ENCODE assay signal across 7 cellular contexts in genomic region chr19:19627716-19628498, GRCh38. TPM values are rescaled to one million over a fixed set of nuclear protein-coding genes. Genes with fewer than 3 reads are reported as not detected.
DNase-seq lines count a peak whose midpoint lies in the region; ATAC-seq and TF ChIP-seq lines count a peak whose summit lies in the region.

TSS of gene LPAR2 (minus strand) at chr19:19628220. CDS start at chr19:19627275, 945 bp downstream.

- no peak for TF ChIP-seq POLR2A in adrenal gland (IDR thresholded peaks at IDR 0.05)

- no peaks in the 10 kb centered on the region for H3K27me3 ChIP-seq in SK-N-SH (ENCODE audit: insufficient read depth)
- H3K27me3 ChIP-seq in adrenal gland = no peaks in the 10 kb centered on the region

- TF ChIP-seq EP300 in SK-N-SH (IDR thresholded peaks at IDR 0.05; ENCODE audit: borderline replicate concordance in 1 of 2, low read depth in 1 of 2, low read length in 1 of 2) = no peak

- H3K4me2 ChIP-seq in SK-N-SH = peak within 1 kb of the TSS; percentile 47

- TF ChIP-seq RAD21 in SK-N-SH (IDR thresholded peaks at IDR 0.05; ENCODE audit: low read length) = no peak

- WGBS in SK-N-SH (ENCODE audit: low lambda C conversion rate) = 19% methylated on average over 20 of the region's 84 CpGs
- WGBS in adrenal gland, 4 donors = 13 to 53% (median 25%) methylated on average over 18 to 80 of the region's 84 CpGs

- ATAC-seq in GM18520 (IDR thresholded peaks at IDR 0.05; ENCODE audit: unreplicated experiment) (peak; percentile 47), HG03103 (IDR thresholded peaks at IDR 0.05; ENCODE audit: low read depth, unreplicated experiment) (peak; percentile 61)

- H3K36me3 ChIP-seq in SK-N-SH (replicated peaks in 1 of 2; ENCODE audit: control insufficient read depth in 1 of 2, insufficient read depth in 2 of 2, low read length in 1 of 2) (no peaks in the 10 kb centered on the region), adrenal gland (replicated peaks in 1 of 2) (no peaks in the 10 kb centered on the region)

- CTCF ChIA-PET in SK-N-SH (lab: Yijun Ruan, JAX) = interaction anchor here (0.7 to 6.1 kb wide), 12 partner anchors 8 to 96 kb away, joined by 3 to 28 read pairs (median 4); partner anchors contain the start of gene GMIP

- H3K9me2 ChIP-seq in SK-N-SH = no peaks in the 10 kb centered on the region

- H4K20me1 ChIP-seq in SK-N-SH (ENCODE audit: insufficient read depth) = no peaks in the 10 kb centered on the region

- POLR2A ChIA-PET in SK-N-SH (lab: Yijun Ruan, JAX) = interaction anchor here (0.7 to 1.3 kb wide), 2 partner anchors 75 to 238 kb away, joined by 3 to 4 read pairs; partner anchors contain the start of gene ZNF253

- H3K9me3 ChIP-seq in SK-N-SH (no peaks in the 10 kb centered on the region), iPS-18c (ENCODE audit: control insufficient read depth, insufficient read depth, low read length) (no peaks in the 10 kb centered on the region), adrenal gland (replicated peaks in 1 of 3) (no peaks in the 10 kb centered on the region)

- TF ChIP-seq CTCF in SK-N-SH (IDR thresholded peaks at IDR 0.05) = no peak
- no peak for TF ChIP-seq CTCF in adrenal gland (IDR thresholded peaks at IDR 0.05)

- intact Hi-C loops in adrenal gland (cut with DNase I) = no loop called here

- DNase-seq in SK-N-SH (peak; percentile 96), adrenal gland (no peak)
- DNase-seq in activated naive CD8-positive, alpha-beta T cell treated with anti-CD3 and anti-CD28 coated beads, Interleukin-2, amount 50 U/mL, for 16 hours (ENCODE audit: low read depth, low spot score) = peak; percentile 40
- peak; percentile 72 to 74 for DNase-seq in stimulated activated CD4-positive, alpha-beta T cell treated with anti-CD3 and anti-CD28 coated beads, Interleukin-1b, Interleukin-23, amount 100 ng/mL, for 4 hours (ENCODE audit: low read depth in 2 of 2)

- no peak within 1 kb of the TSS for H3K9ac ChIP-seq in SK-N-SH

- no peaks in the 10 kb centered on the region for H3K79me2 ChIP-seq in SK-N-SH (ENCODE audit: insufficient read depth)

- peak within 1 kb of the TSS in 1 of 2 experiments; percentile 65; a peak in 1 of 4 replicates for H3K27ac ChIP-seq in SK-N-SH (ENCODE audit: low read depth in 2 of 2, low read length in 1 of 2)
- peak within 1 kb of the TSS in 1 of 5 donors; percentile 26 for H3K27ac ChIP-seq in adrenal gland

- no peaks in the 10 kb centered on the region for H3F3A ChIP-seq in SK-N-SH (replicated peaks; ENCODE audit: insufficient read depth)

- H2AFZ ChIP-seq in SK-N-SH (ENCODE audit: low read depth) = peak within 1 kb of the TSS; percentile 20; the same call in 1 of the 2 replicates

- H3K4me3 ChIP-seq in SK-N-SH (ENCODE audit: low read depth in 2 of 2, low read length in 1 of 2) (peak within 1 kb of the TSS in 1 of 2 experiments; percentile 56; a peak in 2 of 4 replicates), iPS-18c (ENCODE audit: insufficient read depth, low read depth, low read length) (peak within 1 kb of the TSS; percentile 89), adrenal gland (peak within 1 kb of the TSS in 1 of 4 donors; percentile 57)

- H3K4me1 ChIP-seq in SK-N-SH (ENCODE audit: control insufficient read depth in 1 of 2, insufficient read depth in 2 of 2, low read depth in 1 of 2, low read length in 1 of 2) (peaks cover 0 to 13% of the 10 kb centered on the region in 2 experiments; a peak in 1 of 4 replicates), adrenal gland (replicated peaks in 1 of 2) (peaks cover 0 to 12% of the 10 kb centered on the region in 2 donors)

TF ChIP-seq in SK-N-SH, 30 proteins besides CTCF, POLR2A, EP300 and RAD21:
- TF ChIP-seq SMC3 (IDR thresholded peaks at IDR 0.05; ENCODE audit: low read depth, low read length) (no peak), MAX (IDR thresholded peaks at IDR 0.05; ENCODE audit: low read depth) (peak; percentile 40; the same call in 1 of the 2 replicates)
TF ChIP-seq in SK-N-SH: peak in this region for 1.

RNA-seq across cellular contexts. Expression of gene LPAR2, which starts in this region (rescaled TPM):
- 4.3 and 4.5 TPM in 2 replicates for polyA plus RNA-seq in SK-N-SH (2012; rRNA removed)
- polyA plus RNA-seq in SK-N-SH (2012; cell fraction: cytosol; rRNA removed) = 1.1 and 1.7 TPM in 2 replicates
- polyA plus RNA-seq in SK-N-SH (2012; cell fraction: nucleus; rRNA removed) = 33.9 and 35.0 TPM in 2 replicates
- 1 to 10 TPM in 7 of 8 donors, under 1 TPM in 1; 0.95 to 5.1 (median 3.9) TPM for total RNA-seq in adrenal gland
- polyA plus RNA-seq in adrenal gland = 10 to 100 TPM in 1 of 3 donors, 1 to 10 TPM in 1, under 1 TPM in 1; 0.93 to 10.5 (median 3.8) TPM

Comparison
In these comparisons a context has a peak if more than half of its experiments do, and no peak if none do; other contexts are left out.
1. DNase-seq: peak in SK-N-SH (single experiment), activated naive CD8-positive, alpha-beta T cell treated with anti-CD3 and anti-CD28 coated beads, Interleukin-2, amount 50 U/mL, for 16 hours (single experiment) and stimulated activated CD4-positive, alpha-beta T cell treated with anti-CD3 and anti-CD28 coated beads, Interleukin-1b, Interleukin-23, amount 100 ng/mL, for 4 hours (2 of 2); none in adrenal gland (0 of 7).